Comparison of ENCODE assay signal across 13 cellular contexts in genomic region chr5:132116909-132117621, GRCh38. TPM values are rescaled to one million over a fixed set of nuclear protein-coding genes. Genes with fewer than 3 reads are reported as not detected.
"Had no signal": no experiment of that assay in that cellular context is flagged by ENCODE, and none has a peak within 500 bp of the region (broad histone marks: within the 10 kb centered on the region; RNA-seq: fewer than 3 reads in every experiment).

No MANE protein-coding gene starts in this region.

RNA-seq across cellular contexts. Expression of gene CSF2, which starts 43.5 kb away (rescaled TPM):
- total RNA-seq: ascending aorta, hepatocyte, kidney, left lobe of liver, right lobe of liver, suprapubic skin, vagina had no signal
- polyA plus RNA-seq: hepatocyte had no signal

RNA-seq across cellular contexts. Expression of gene IL3, which starts 56.6 kb away (rescaled TPM):
- total RNA-seq: ascending aorta, epithelial cell of proximal tubule, fibroblast of lung, foreskin keratinocyte, kidney, left lobe of liver, lung microvascular endothelial cell, right lobe of liver, suprapubic skin, vagina had no signal
- polyA plus RNA-seq: adipose tissue, fibroblast of lung, foreskin keratinocyte, hepatocyte, small intestine had no signal
